In genomic region chr10:17644485-17644964, GRCh38 we compare ENCODE assay signal across 8 cellular contexts. TPM values are rescaled to one million over a fixed set of nuclear protein-coding genes. Genes with fewer than 3 reads are reported as not detected.
A peak's percentile ranks its signal among the peaks of the same experiment; 100 is the strongest.
DNase-seq lines count a peak whose midpoint lies in the region; ATAC-seq and TF ChIP-seq lines count a peak whose summit lies in the region.

No MANE protein-coding gene starts in this region.

- no peak for TF ChIP-seq CTCF in suprapubic skin (IDR thresholded peaks at IDR 0.05)

- WGBS in suprapubic skin, result 2% methylated on average over 9 of the region's 9 CpGs

- intact Hi-C loops in left colon (cut with DNase I, micrococcal nuclease), result no loop called here

- H3K27me3 Mint-ChIP-seq in activated T-cell treated with anti-CD3 and anti-CD28 coated beads, Interleukin-2, amount 50 U/mL, for 4 hours (ENCODE audit: low read depth), result no peaks in the 10 kb centered on the region

- no peaks in the 10 kb centered on the region for H3K9me3 ChIP-seq in suprapubic skin

- no peak for DNase-seq in activated T-cell treated with anti-CD3 and anti-CD28 coated beads, Interleukin-2, amount 50 U/mL, for 4 hours
- DNase-seq in activated T-cell treated with anti-CD3 and anti-CD28 coated beads for 4 hours, result no peak
- DNase-seq in NCI-H524 (lab: John Stamatoyannopoulos, UW), result peak; percentile 63 to 79
- DNase-seq in brain pericyte (ENCODE audit: low read depth, low spot score), result peak; percentile 12
- no peak for DNase-seq in left colon
- no peak for DNase-seq in suprapubic skin (ENCODE audit: low spot score in 2 of 2)
- no peak for DNase-seq in KG1 (lab: John Stamatoyannopoulos, UW)

- H3K27ac ChIP-seq in suprapubic skin, result peak overlapping the region; percentile 99

- TF ChIP-seq POLR2A in suprapubic skin (IDR thresholded peaks at IDR 0.05), result no peak

- no peaks in the 10 kb centered on the region for H3K27me3 ChIP-seq in suprapubic skin

- peaks cover 11% of the 10 kb centered on the region for H3K36me3 Mint-ChIP-seq in activated T-cell treated with anti-CD3 and anti-CD28 coated beads, Interleukin-2, amount 50 U/mL, for 4 hours (ENCODE audit: insufficient read depth)

- H3K4me3 ChIP-seq in suprapubic skin, result peak overlapping the region; percentile 92

- H3K9me3 Mint-ChIP-seq in activated T-cell treated with anti-CD3 and anti-CD28 coated beads, Interleukin-2, amount 50 U/mL, for 4 hours, result no peaks in the 10 kb centered on the region

- no peak for TF ChIP-seq EP300 in suprapubic skin (IDR thresholded peaks at IDR 0.05)

- H3K4me1 ChIP-seq in suprapubic skin, result peaks cover 41% of the 10 kb centered on the region

- H3K4me3 Mint-ChIP-seq in activated T-cell treated with anti-CD3 and anti-CD28 coated beads, Interleukin-2, amount 50 U/mL, for 4 hours, result peak overlapping the region; percentile 99

- H3K4me1 Mint-ChIP-seq in activated T-cell treated with anti-CD3 and anti-CD28 coated beads, Interleukin-2, amount 50 U/mL, for 4 hours (ENCODE audit: low read depth), result peaks cover 53% of the 10 kb centered on the region

- H3K36me3 ChIP-seq in suprapubic skin, result no peaks in the 10 kb centered on the region

- peak; percentile 5 to 8 for ATAC-seq in activated T-cell treated with anti-CD3 and anti-CD28 coated beads, Interleukin-2, amount 50 U/mL, for 4 hours
- peak; percentile 25 for ATAC-seq in HG02623 (IDR thresholded peaks at IDR 0.05; ENCODE audit: unreplicated experiment)
- ATAC-seq in left colon, result peak; percentile 32

RNA-seq across cellular contexts. Expression of gene STAM, which starts 0.6 kb away (rescaled TPM):
- total RNA-seq in activated T-cell treated with anti-CD3 and anti-CD28 coated beads, Interleukin-2, amount 50 U/mL, for 4 hours, result 10 to 100 TPM; 12.9 to 14.7 (median 14.7) TPM
- total RNA-seq in left colon, result 10 to 100 TPM; 15.9 to 19.4 TPM
- 10 to 100 TPM; 19.4 to 28.6 (median 22.8) TPM for total RNA-seq in suprapubic skin

RNA-seq across cellular contexts. Expression of gene HACD1, which starts 27.4 kb away (rescaled TPM):
- total RNA-seq in activated T-cell treated with anti-CD3 and anti-CD28 coated beads, Interleukin-2, amount 50 U/mL, for 4 hours, result under 1 TPM; 0.71 to 0.92 (median 0.76) TPM
- total RNA-seq in left colon (1 to 10 TPM; 3.2 to 6.1 TPM), suprapubic skin (10 to 100 TPM in 1 of 4 donors, 1 to 10 TPM in 2, under 1 TPM in 1; 0.53 to 11.5 (median 3.7) TPM)

Comparison
In these comparisons a context has a peak if more than half of its experiments do, and no peak if none do; other contexts are left out.
1. DNase-seq: peak in NCI-H524 (2 of 2) and brain pericyte (single experiment); none in activated T-cell treated with anti-CD3 and anti-CD28 coated beads, Interleukin-2, amount 50 U/mL, for 4 hours (single experiment), activated T-cell treated with anti-CD3 and anti-CD28 coated beads for 4 hours (single experiment), left colon (0 of 2), suprapubic skin (0 of 2) and KG1 (single experiment).
2. Peak in every context shown above with its lines, with median percentiles within 50 percentile points of each other: ATAC-seq.